13 cellular contexts compared by ENCODE assay signal in genomic region chr1:159055181-159055621, GRCh38. TPM values are rescaled to one million over a fixed set of nuclear protein-coding genes. Genes with fewer than 3 reads are reported as not detected.
DNase-seq lines count a peak whose midpoint lies in the region; FAIRE-seq and TF ChIP-seq lines count a peak whose summit lies in the region.
"Had no signal": no experiment of that assay in that cellular context is flagged by ENCODE, and none has a peak within 500 bp of the region (broad histone marks: within the 10 kb centered on the region; RNA-seq: fewer than 3 reads in every experiment).

No MANE protein-coding gene starts in this region.

- no peaks in the 10 kb centered on the region for H3K27me3 Mint-ChIP-seq in CD8-positive, alpha-beta memory T cell
- H3K27me3 Mint-ChIP-seq in activated CD4-positive, alpha-beta memory T cell treated with anti-CD3 and anti-CD28 coated beads for 36 hours, result no peaks in the 10 kb centered on the region
- peaks cover 10% of the 10 kb centered on the region for H3K27me3 Mint-ChIP-seq in type B pancreatic cell
- H3K27me3 Mint-ChIP-seq: progenitor cell of endocrine pancreas had no signal

- no peak for DNase-seq in CD8-positive, alpha-beta memory T cell
- DNase-seq in MV-4-11 (lab: John Stamatoyannopoulos, UW), result peak; percentile 77
- DNase-seq in activated CD4-positive, alpha-beta memory T cell treated with anti-CD3 and anti-CD28 coated beads for 36 hours, result no peak
- peak; percentile 19 for DNase-seq in medulla oblongata (ENCODE audit: extremely low spot score)
- DNase-seq in type B pancreatic cell (ENCODE audit: extremely low spot score, unreplicated experiment), result no peak
- no peak for DNase-seq in NK-92 (lab: John Stamatoyannopoulos, UW; ENCODE audit: unreplicated experiment)
- no peak for DNase-seq in urothelium cell line (ENCODE audit: low spot score)
- DNase-seq: DND-41, gastrocnemius medialis, left lung, SHP77 treated with DMSO at 0.1 percent for 48 hours, testis had no signal

- no peaks in the 10 kb centered on the region for H3K9me3 Mint-ChIP-seq in CD8-positive, alpha-beta memory T cell
- no peaks in the 10 kb centered on the region for H3K9me3 Mint-ChIP-seq in activated CD4-positive, alpha-beta memory T cell treated with anti-CD3 and anti-CD28 coated beads for 36 hours
- H3K9me3 Mint-ChIP-seq in type B pancreatic cell, result no peaks in the 10 kb centered on the region

- H3K4me1 Mint-ChIP-seq in CD8-positive, alpha-beta memory T cell, result peaks cover 38 to 66% (median 59%) of the 10 kb centered on the region in 3 donors
- H3K4me1 Mint-ChIP-seq in activated CD4-positive, alpha-beta memory T cell treated with anti-CD3 and anti-CD28 coated beads for 36 hours (ENCODE audit: low read depth), result peaks cover 66% of the 10 kb centered on the region
- H3K4me1 Mint-ChIP-seq in type B pancreatic cell (ENCODE audit: unreplicated experiment), result peaks cover 9% of the 10 kb centered on the region

- H3K27ac Mint-ChIP-seq in CD8-positive, alpha-beta memory T cell, result peak overlapping the region; percentile 27 to 95 (median 75)
- peak overlapping the region; percentile 49 for H3K27ac Mint-ChIP-seq in activated CD4-positive, alpha-beta memory T cell treated with anti-CD3 and anti-CD28 coated beads for 36 hours
- H3K27ac Mint-ChIP-seq in type B pancreatic cell, result no peak overlapping the region
- H3K27ac Mint-ChIP-seq: progenitor cell of endocrine pancreas had no signal

- H3K36me3 Mint-ChIP-seq in CD8-positive, alpha-beta memory T cell, result peaks cover 4 to 77% (median 38%) of the 10 kb centered on the region in 3 donors
- peaks cover 81% of the 10 kb centered on the region for H3K36me3 Mint-ChIP-seq in activated CD4-positive, alpha-beta memory T cell treated with anti-CD3 and anti-CD28 coated beads for 36 hours
- H3K36me3 Mint-ChIP-seq in type B pancreatic cell, result peaks cover 3% of the 10 kb centered on the region

- H3K27me3 ChIP-seq in CD8-positive, alpha-beta memory T cell (ENCODE audit: insufficient read depth, low read length, poor library complexity, severe bottlenecking), result no peaks in the 10 kb centered on the region
- H3K27me3 ChIP-seq: gastrocnemius medialis, left lung, testis had no signal

- TF ChIP-seq CTCF in type B pancreatic cell (conservative IDR thresholded peaks at IDR 0.05), result no peak

- intact Hi-C loops in activated CD4-positive, alpha-beta memory T cell treated with anti-CD3 and anti-CD28 coated beads for 36 hours (cut with micrococcal nuclease), result no loop called here

- FAIRE-seq in urothelium cell line (lab: Jason Lieb, UNC), result no peak

- H3K4me3 Mint-ChIP-seq in CD8-positive, alpha-beta memory T cell, result peak overlapping the region in 3 of 7 donors; percentile 0 to 32 (median 6)
- no peak overlapping the region for H3K4me3 Mint-ChIP-seq in activated CD4-positive, alpha-beta memory T cell treated with anti-CD3 and anti-CD28 coated beads for 36 hours
- no peak overlapping the region for H3K4me3 Mint-ChIP-seq in type B pancreatic cell

- H3K4me1 ChIP-seq in CD8-positive, alpha-beta memory T cell (ENCODE audit: insufficient read depth, low read length), result peaks cover 20% of the 10 kb centered on the region
- H3K4me1 ChIP-seq: gastrocnemius medialis, testis had no signal

- H3K4me3 ChIP-seq in CD8-positive, alpha-beta memory T cell (ENCODE audit: low read length), result no peak overlapping the region
- H3K4me3 ChIP-seq: gastrocnemius medialis, left lung, testis had no signal

- H3K27ac ChIP-seq in CD8-positive, alpha-beta memory T cell (ENCODE audit: low read depth, low read length), result no peak overlapping the region
- H3K27ac ChIP-seq: gastrocnemius medialis, testis had no signal

- CTCF ChIA-PET in CD8-positive, alpha-beta memory T cell (lab: Charles Lee), result no interaction called here
- CTCF ChIA-PET in activated CD4-positive, alpha-beta memory T cell treated with anti-CD3 and anti-CD28 coated beads for 36 hours (lab: Charles Lee), result interaction anchor here (0.8 to 2.0 kb wide), 5 partner anchors 13 to 549 kb away, joined by 3 to 5 read pairs (median 3); partner anchors contain the start of gene AIM2

- H3K36me3 ChIP-seq in CD8-positive, alpha-beta memory T cell (ENCODE audit: insufficient read depth, low read length), result peaks cover 42% of the 10 kb centered on the region
- H3K36me3 ChIP-seq: gastrocnemius medialis had no signal

- POLR2A ChIA-PET in CD8-positive, alpha-beta memory T cell (lab: Charles Lee), result no interaction called here
- POLR2A ChIA-PET in activated CD4-positive, alpha-beta memory T cell treated with anti-CD3 and anti-CD28 coated beads for 36 hours (lab: Charles Lee), result interaction anchor here (0.9 to 1.5 kb wide), 3 partner anchors 21 to 37 kb away, joined by 3 to 4 read pairs (median 4); partner anchors contain the start of gene AIM2

- H3K9me3 ChIP-seq in CD8-positive, alpha-beta memory T cell (ENCODE audit: low read length), result no peaks in the 10 kb centered on the region
- H3K9me3 ChIP-seq: gastrocnemius medialis, left lung, testis had no signal

RNA-seq across cellular contexts. Expression of gene AIM2, which starts 21.4 kb away (rescaled TPM):
- total RNA-seq in CD8-positive, alpha-beta memory T cell, result 10 to 100 TPM; 41.1 to 42.3 TPM
- 3.7 TPM for polyA plus RNA-seq in CD8-positive, alpha-beta memory T cell
- total RNA-seq in activated CD4-positive, alpha-beta memory T cell treated with anti-CD3 and anti-CD28 coated beads for 36 hours, result 100 to 1,000 TPM; 216 to 224 TPM
- total RNA-seq in type B pancreatic cell (ENCODE audit: low replicate concordance), result 0.40 and 1.0 TPM in 2 replicates
- total RNA-seq: gastrocnemius medialis had no signal

RNA-seq across cellular contexts. Expression of gene IFI16, which starts 45.5 kb away (rescaled TPM):
- total RNA-seq in CD8-positive, alpha-beta memory T cell, result 100 to 1,000 TPM; 175 to 186 TPM
- 126 TPM for polyA plus RNA-seq in CD8-positive, alpha-beta memory T cell
- total RNA-seq in activated CD4-positive, alpha-beta memory T cell treated with anti-CD3 and anti-CD28 coated beads for 36 hours, result 100 to 1,000 TPM; 215 to 220 TPM
- total RNA-seq in type B pancreatic cell (ENCODE audit: low replicate concordance), result 10.6 and 20.9 TPM in 2 replicates

Comparison
In these comparisons a context has a peak if more than half of its experiments do, and no peak if none do; other contexts are left out.
1. DNase-seq: peak in MV-4-11 (single experiment) and medulla oblongata (single experiment); none in CD8-positive, alpha-beta memory T cell (0 of 5), activated CD4-positive, alpha-beta memory T cell treated with anti-CD3 and anti-CD28 coated beads for 36 hours (single experiment), type B pancreatic cell (single experiment), NK-92 (single experiment) and urothelium cell line (single experiment).
2. RNA of gene AIM2, which starts 21.4 kb away (total RNA-seq): 216 to 224 TPM in activated CD4-positive, alpha-beta memory T cell treated with anti-CD3 and anti-CD28 coated beads for 36 hours and 41.1 to 42.3 TPM in CD8-positive, alpha-beta memory T cell; 0.40 to 1.0 TPM in type B pancreatic cell; every median in the first group is over 10 times any median in the second.